In the genomic region with DNA sequence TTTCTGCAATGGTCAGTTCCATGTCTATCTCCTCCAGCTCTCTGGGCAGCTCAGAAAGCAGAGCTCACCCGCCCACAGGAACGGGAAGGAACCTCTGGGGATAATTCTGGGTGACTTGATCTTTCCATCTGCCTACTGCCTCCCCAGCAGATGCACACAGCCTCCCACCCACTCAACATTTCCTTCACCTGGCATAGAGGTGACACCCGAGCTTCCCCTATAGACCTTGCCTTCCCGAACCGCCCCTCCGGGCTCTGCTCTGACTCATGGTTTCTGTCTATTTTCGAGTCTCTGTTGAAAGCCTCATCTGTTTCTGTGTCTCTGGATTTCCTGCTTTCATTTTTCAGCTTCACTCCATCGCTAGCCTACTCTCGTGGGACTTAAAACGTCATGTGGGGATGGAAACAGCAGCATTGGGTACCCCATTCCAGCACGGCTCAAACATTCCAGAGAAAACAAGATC, we compare ENCODE assay signal across 8 cellular contexts.
DNase-seq lines count a peak whose midpoint lies in the region; ATAC-seq and TF ChIP-seq lines count a peak whose summit lies in the region.

No MANE protein-coding gene starts in this region.

- TF ChIP-seq CTCF in AG10803 (conservative IDR thresholded peaks at IDR 0.05; ENCODE audit: low read length) = no peak
- no peak for TF ChIP-seq CTCF in foreskin fibroblast (IDR thresholded peaks at IDR 0.05; ENCODE audit: low read depth, low read length)

- DNase-seq in AG10803 (ENCODE audit: low read depth) (peak; percentile 74), activated T-cell treated with anti-CD3 and anti-CD28 coated beads for 4 hours (peak; percentile 76), foreskin fibroblast (peak in 1 of 2 donors; percentile 60), HK-2 (ENCODE audit: unreplicated experiment) (no peak), NCI-H1105 treated with DMSO at 0.1 percent for 48 hours (lab: John Stamatoyannopoulos, UW) (no peak)
- DNase-seq in stimulated activated CD4-positive, alpha-beta T cell treated with anti-CD3 and anti-CD28 coated beads, Interleukin-2, amount 100 ng/mL, for 4 hours (ENCODE audit: low read depth) = peak; percentile 88

- ATAC-seq in GM19463 (IDR thresholded peaks at IDR 0.05; ENCODE audit: unreplicated experiment) (peak; percentile 87), HG03575 (IDR thresholded peaks at IDR 0.05; ENCODE audit: extremely low read depth, insufficient number of reproducible peaks, low FRiP score, unreplicated experiment) (peak; percentile 50)

- peak overlapping the region; percentile 50 for H3K4me3 ChIP-seq in AG10803 (ENCODE audit: low read length)
- H3K4me3 ChIP-seq in foreskin fibroblast (ENCODE audit: low read depth in 1 of 2, low read length in 2 of 2) = peak overlapping the region; percentile 9 to 29

Comparison
In these comparisons a context has a peak if more than half of its experiments do, and no peak if none do; other contexts are left out.
1. DNase-seq: peak in AG10803 (single experiment), activated T-cell treated with anti-CD3 and anti-CD28 coated beads for 4 hours (single experiment) and stimulated activated CD4-positive, alpha-beta T cell treated with anti-CD3 and anti-CD28 coated beads, Interleukin-2, amount 100 ng/mL, for 4 hours (single experiment); none in HK-2 (single experiment) and NCI-H1105 treated with DMSO at 0.1 percent for 48 hours (single experiment).